ENCODE assay signal across 1 cellular context in genomic region chr10:48511855-48512191, GRCh38.
TF ChIP-seq lines count a peak whose summit lies in the region.

No MANE protein-coding gene starts in this region.

TF ChIP-seq in GM23338, 12 proteins besides CTCF, POLR2A, EP300 and RAD21 (continued from another document):
- TF ChIP-seq ZNF462 (CRISPR knock-in tag; IDR thresholded peaks at IDR 0.05): no peak
- TF ChIP-seq ETS1 (IDR thresholded peaks at IDR 0.05): no peak
- no peak for TF ChIP-seq STAT1 (IDR thresholded peaks at IDR 0.05; ENCODE audit: unreplicated experiment)
- no peak for TF ChIP-seq POLR2AphosphoS5 (IDR thresholded peaks at IDR 0.05; ENCODE audit: low read depth)
